ENCODE assay signal across 12 cellular contexts in the genomic region with DNA sequence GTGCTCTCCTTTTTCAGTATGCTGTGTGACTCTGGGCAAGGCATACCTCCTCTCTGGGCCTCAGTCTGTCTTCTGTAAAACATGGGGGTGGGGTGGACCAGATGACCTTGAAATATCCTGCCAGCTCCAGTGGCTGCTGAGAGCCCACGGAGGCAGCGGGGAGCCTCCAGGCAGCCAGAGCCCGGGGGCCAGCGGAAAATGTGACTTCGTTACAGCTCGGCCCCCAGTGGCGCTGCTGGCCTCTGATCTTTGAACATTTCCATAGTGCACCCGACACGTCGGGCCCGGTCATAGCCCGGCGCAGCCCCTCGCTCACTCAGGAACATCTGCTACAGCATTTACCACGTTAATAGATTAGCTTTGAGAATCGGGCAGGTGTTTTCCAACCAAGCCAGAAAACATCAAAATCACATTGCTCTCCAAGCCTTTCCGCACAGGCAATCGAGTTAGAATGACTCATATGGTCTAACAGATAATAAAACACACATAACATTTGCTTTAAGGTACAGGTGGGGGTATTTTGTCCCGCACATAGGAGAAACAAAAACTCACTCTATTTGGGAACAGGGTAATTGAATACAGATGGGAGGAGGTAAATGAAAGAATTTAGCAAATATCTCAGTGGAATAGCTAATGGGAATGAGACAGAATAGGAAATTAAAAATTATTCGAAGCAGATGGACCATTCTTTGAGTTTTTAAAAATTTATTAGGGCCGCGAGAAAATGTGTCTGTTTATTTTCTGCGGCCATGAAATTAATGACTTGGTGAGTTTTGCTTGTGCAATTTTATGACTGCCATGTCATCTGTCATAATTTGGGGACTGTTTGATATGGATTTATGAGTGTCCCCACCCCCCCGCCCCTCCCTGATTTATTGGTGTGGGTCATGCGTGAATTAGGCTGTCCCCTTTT. TPM values are rescaled to one million over a fixed set of nuclear protein-coding genes. Genes with fewer than 3 reads are reported as not detected.
DNase-seq lines count a peak whose midpoint lies in the region; ATAC-seq and TF ChIP-seq lines count a peak whose summit lies in the region.
"Had no signal": no experiment of that assay in that cellular context is flagged by ENCODE, and none has a peak within 500 bp of the region (broad histone marks: within the 10 kb centered on the region; RNA-seq: fewer than 3 reads in every experiment).

No MANE protein-coding gene starts in this region.

- H3K27ac ChIP-seq in duodenal mucosa (ENCODE audit: low read depth, low read length), result no peak overlapping the region
- H3K27ac ChIP-seq in adrenal gland, result no peak overlapping the region

- H3K4me3 ChIP-seq in duodenal mucosa (ENCODE audit: low read depth in 1 of 2, low read length in 2 of 2), result peak overlapping the region; percentile 1 to 2
- no peak overlapping the region for H3K4me3 ChIP-seq in adrenal gland

- H3K4me1 ChIP-seq in duodenal mucosa (ENCODE audit: control insufficient read depth in 1 of 2, insufficient read depth in 2 of 2, low read length in 2 of 2) (peaks cover 7 to 17% of the 10 kb centered on the region in 2 donors), adrenal gland (replicated peaks in 1 of 2) (no peaks in the 10 kb centered on the region)

- no peak for TF ChIP-seq CTCF in adrenal gland (IDR thresholded peaks at IDR 0.05)

- DNase-seq in GM04504 (ENCODE audit: low read depth), result peak; percentile 22
- DNase-seq in NCI-H524 treated with DMSO at 0.1 percent for 48 hours (lab: John Stamatoyannopoulos, UW), result peak; percentile 11
- DNase-seq in posterior vena cava (ENCODE audit: low spot score), result peak; percentile 50
- no peak for DNase-seq in anterior cingulate cortex (lab: John Stamatoyannopoulos, UW)
- no peak for DNase-seq in adrenal gland
- DNase-seq: activated CD8-positive, alpha-beta memory T cell treated with anti-CD3 and anti-CD28 coated beads, Interleukin-2, amount 50 U/mL, for 4 hours; C1 segment of cervical spinal cord; naive thymus-derived CD8-positive, alpha-beta T cell; stimulated activated naive CD8-positive, alpha-beta T cell treated with anti-CD3 and anti-CD28 coated beads, Interleukin-15, amount 100 ng/mL, for 72 hours had no signal

- H3K27me3 ChIP-seq in duodenal mucosa (ENCODE audit: control insufficient read depth in 1 of 2, insufficient read depth in 2 of 2, low read length in 2 of 2), result no peaks in the 10 kb centered on the region
- H3K27me3 ChIP-seq in adrenal gland, result no peaks in the 10 kb centered on the region

- WGBS in adrenal gland, 4 donors, result 66 to 76% (median 69%) methylated on average over 11 to 25 of the region's 25 CpGs

- ATAC-seq in GM18502 (IDR thresholded peaks at IDR 0.05; ENCODE audit: poor library complexity, unreplicated experiment), result no peak
- ATAC-seq in GM19351 (IDR thresholded peaks at IDR 0.05; ENCODE audit: unreplicated experiment), result no peak
- ATAC-seq: naive thymus-derived CD8-positive, alpha-beta T cell; stimulated activated naive CD8-positive, alpha-beta T cell treated with anti-CD3 and anti-CD28 coated beads, Interleukin-15, amount 100 ng/mL, for 72 hours had no signal

- H3K9ac ChIP-seq in duodenal mucosa (ENCODE audit: low read depth in 1 of 2, low read length in 2 of 2), result no peak overlapping the region

- no peak for TF ChIP-seq POLR2A in adrenal gland (IDR thresholded peaks at IDR 0.05)

- H3K36me3 ChIP-seq in duodenal mucosa (ENCODE audit: control insufficient read depth in 1 of 2, insufficient read depth in 2 of 2, low read length in 2 of 2), result no peaks in the 10 kb centered on the region
- H3K36me3 ChIP-seq in adrenal gland (replicated peaks in 1 of 2), result no peaks in the 10 kb centered on the region

- H3K9me3 ChIP-seq in duodenal mucosa (ENCODE audit: control insufficient read depth in 1 of 2, low read length in 2 of 2), result no peaks in the 10 kb centered on the region
- H3K9me3 ChIP-seq in adrenal gland (replicated peaks in 1 of 3), result no peaks in the 10 kb centered on the region

- intact Hi-C loops in posterior vena cava (cut with DNase I) (no loop called here), adrenal gland (cut with DNase I) (no loop called here)

RNA-seq across cellular contexts. Expression of a gene that starts 26.3 kb away (rescaled TPM):
- 10 to 100 TPM in 1 of 2 donors, 1 to 10 TPM in 1; 10.0 to 18.1 TPM for total RNA-seq in posterior vena cava
- 10 to 100 TPM; 17.3 to 82.0 (median 32.7) TPM for total RNA-seq in adrenal gland
- polyA plus RNA-seq in adrenal gland, result 100 to 1,000 TPM in 1 of 3 donors, 10 to 100 TPM in 1, 1 to 10 TPM in 1; 2.0 to 137 (median 95.0) TPM

RNA-seq across cellular contexts. Expression of a gene that starts 51.5 kb away (rescaled TPM):
- total RNA-seq in posterior vena cava, result 100 to 1,000 TPM; 115 to 146 TPM
- total RNA-seq in adrenal gland, result 100 to 1,000 TPM; 139 to 271 (median 197) TPM
- polyA plus RNA-seq in adrenal gland, result 100 to 1,000 TPM in 2 of 3 donors, 10 to 100 TPM in 1; 83.2 to 297 (median 115) TPM

Comparison
In these comparisons a context has a peak if more than half of its experiments do, and no peak if none do; other contexts are left out.
1. DNase-seq: peak in GM04504 (single experiment), NCI-H524 treated with DMSO at 0.1 percent for 48 hours (single experiment) and posterior vena cava (single experiment); none in anterior cingulate cortex (0 of 58) and adrenal gland (0 of 7).
2. H3K4me3 ChIP-seq: peak in duodenal mucosa (2 of 2); none in adrenal gland (0 of 4).